In genomic region chr17:1487939-1488825, GRCh38 we compare ENCODE assay signal across 7 cellular contexts. TPM values are rescaled to one million over a fixed set of nuclear protein-coding genes. Genes with fewer than 3 reads are reported as not detected.
DNase-seq lines count a peak whose midpoint lies in the region; ATAC-seq, FAIRE-seq and TF ChIP-seq lines count a peak whose summit lies in the region.

No MANE protein-coding gene starts in this region.

- in situ Hi-C loops in K562 (cut with MboI): no loop called here

- DNase-seq in GM18507 (ENCODE audit: extremely low spot score, insufficient read length, low read depth) (no peak), T-helper 9 cell (peak; percentile 80), K562 (ENCODE audit: extremely low read depth in 1 of 4, low spot score in 3 of 4) (peak; percentile 67 to 78 (median 72)), hippocampal formation (lab: John Stamatoyannopoulos, UW) (peak; percentile 65 to 69), putamen (ENCODE audit: low spot score) (peak; percentile 64), aorta (peak; percentile 91 to 98)

- peak overlapping the region; percentile 81 for H3K4me2 ChIP-seq in K562 (ENCODE audit: insufficient read depth, low read length)

- H3K9ac ChIP-seq in HUES6 (ENCODE audit: low read length) (peak overlapping the region; percentile 92), K562 (ENCODE audit: insufficient read depth in 1 of 2, low read depth in 2 of 2, low read length in 2 of 2) (peak overlapping the region; percentile 55 to 83)

- no peak for TF ChIP-seq RAD21 in K562 (CRISPR knock-in tag; conservative IDR thresholded peaks at IDR 0.05 in 1 of 2, IDR thresholded peaks at IDR 0.05 in 1 of 2)

- no peaks in the 10 kb centered on the region for H4K20me1 ChIP-seq in K562 (replicated peaks; ENCODE audit: control insufficient read depth, insufficient read depth, low read length)

- POLR2A ChIA-PET in K562 (lab: Yijun Ruan, JAX): interaction anchor here (0.6 to 1.4 kb wide), 7 partner anchors 10 to 145 kb away, joined by 3 to 5 read pairs (median 3); partner anchors contain the start of gene INPP5K

- H2AFZ ChIP-seq in K562 (ENCODE audit: low read depth, low read length): peak overlapping the region; percentile 55

- BruUV-seq in K562 (replicated peaks; lab: Mats Ljungman, UMichigan): no TSS peak

- FAIRE-seq in GM18507 (lab: Jason Lieb, UNC) (peak; percentile 90), K562 (lab: Jason Lieb, UNC) (peak; percentile 74)

- ATAC-seq in K562 (peak; percentile 63), aorta (ENCODE audit: low FRiP score) (peak; percentile 81)

- H3K79me2 ChIP-seq in K562 (ENCODE audit: control insufficient read depth, insufficient read depth, low read length): peaks cover 22% of the 10 kb centered on the region

- intact Hi-C loops in K562 (cut with micrococcal nuclease): loop anchor here (2.0 kb wide), 1 partner anchor 29 kb away; the partner anchor contains the start of gene INPP5K
- intact Hi-C loops in aorta (cut with DNase I): no loop called here

- no peak for TF ChIP-seq POLR2A in K562 (conservative IDR thresholded peaks at IDR 0.05)

- peaks cover 39% of the 10 kb centered on the region for H3K4me1 ChIP-seq in HUES6 (ENCODE audit: control insufficient read depth, insufficient read depth, low read length)
- H3K4me1 ChIP-seq in K562 (replicated peaks in 1 of 2; ENCODE audit: control insufficient read depth in 2 of 2, insufficient read depth in 2 of 2, low read length in 2 of 2): peaks cover 13 to 83% of the 10 kb centered on the region in 2 experiments; a peak in 4 of 5 replicates
- no peaks in the 10 kb centered on the region for H3K4me1 ChIP-seq in aorta (ENCODE audit: control insufficient read depth in 1 of 2, insufficient read depth in 2 of 2, low read length in 2 of 2)

- no peaks in the 10 kb centered on the region for H3K9me1 ChIP-seq in K562 (ENCODE audit: control insufficient read depth, insufficient read depth, low read length)

- CTCF ChIA-PET in K562 (lab: Yijun Ruan, JAX; ENCODE audit: low intra/inter-chr PET ratio): interaction anchor here (1.1 kb wide), 1 partner anchor 123 kb away, joined by 3 read pairs; no protein-coding TSS in a partner anchor

- 2% methylated on average over 28 of the region's 72 CpGs for WGBS in K562 (ENCODE audit: insufficient coverage, low coverage, missing lambda C conversion rate)
- 1% methylated on average over 28 to 72 of the region's 72 CpGs for WGBS in aorta, 2 donors

- TF ChIP-seq EP300 in K562 (IDR thresholded peaks at IDR 0.05; ENCODE audit: low read length): no peak

- H3K27me3 ChIP-seq in HUES6 (ENCODE audit: control insufficient read depth, insufficient read depth, low read length): peaks cover 5% of the 10 kb centered on the region; the same call in 1 of the 2 replicates
- H3K27me3 ChIP-seq in K562 (ENCODE audit: control insufficient read depth in 2 of 2, insufficient read depth in 2 of 2, low read length in 2 of 2): no peaks in the 10 kb centered on the region
- H3K27me3 ChIP-seq in aorta (ENCODE audit: control insufficient read depth in 1 of 2, insufficient read depth in 2 of 2, low read length in 1 of 2): no peaks in the 10 kb centered on the region

- H3K27ac ChIP-seq in HUES6 (ENCODE audit: low read depth, low read length): peak overlapping the region; percentile 86; the same call in 1 of the 2 replicates
- H3K27ac ChIP-seq in K562 (ENCODE audit: extremely low read depth, low read depth, low read length): peak overlapping the region; percentile 72; the same call in 2 of the 3 replicates
- peak overlapping the region; percentile 32 to 94 for H3K27ac ChIP-seq in aorta (ENCODE audit: low read depth in 1 of 2, low read length in 2 of 2)

- TF ChIP-seq CTCF in K562 (IDR thresholded peaks at IDR 0.05 in 2 of 3, conservative IDR thresholded peaks at IDR 0.05 in 1 of 3; ENCODE audit: insufficient read depth in 2 of 3, low read depth in 1 of 3, low read length in 3 of 3): no peak

- H3K9me3 ChIP-seq in HUES6 (ENCODE audit: control insufficient read depth, insufficient read depth, low read depth, low read length) (no peaks in the 10 kb centered on the region), K562 (replicated peaks; ENCODE audit: control insufficient read depth, insufficient read depth, low read depth, low read length) (no peaks in the 10 kb centered on the region), aorta (ENCODE audit: control insufficient read depth, low read length) (no peaks in the 10 kb centered on the region)

- H3K36me3 ChIP-seq in HUES6 (ENCODE audit: control insufficient read depth, insufficient read depth, low read length): peaks cover 5% of the 10 kb centered on the region
- peaks cover 4% of the 10 kb centered on the region; the same call in 1 of the 3 replicates for H3K36me3 ChIP-seq in K562 (ENCODE audit: control insufficient read depth, insufficient read depth, low read length)
- H3K36me3 ChIP-seq in aorta (ENCODE audit: control insufficient read depth in 1 of 2, insufficient read depth in 2 of 2, low read length in 1 of 2): no peaks in the 10 kb centered on the region

- H3K4me3 ChIP-seq in HUES6 (ENCODE audit: low read depth, low read length) (peak overlapping the region; percentile 76), K562 (peak overlapping the region; percentile 46), aorta (ENCODE audit: low read length in 2 of 2) (peak overlapping the region in 1 of 2 donors; percentile 28)

TF ChIP-seq in K562, 482 proteins besides CTCF, POLR2A, EP300 and RAD21 (continues in another document):
- TF ChIP-seq ZNF146 (CRISPR knock-in tag; IDR thresholded peaks at IDR 0.05; ENCODE audit: unreplicated experiment) (no peak), ZNF354B (CRISPR knock-in tag; IDR thresholded peaks at IDR 0.05) (no peak), ZNF695 (CRISPR knock-in tag; IDR thresholded peaks at IDR 0.05) (no peak)

RNA-seq across cellular contexts. Expression of gene MYO1C, which starts 4.3 kb away (rescaled TPM):
- total RNA-seq in K562 (2011; cell fraction: chromatin; rRNA removed; ENCODE audit: low replicate concordance): 62.3 and 168 TPM in 2 replicates
- total RNA-seq in K562 (2011; cell fraction: nucleolus; rRNA removed): 61.3 and 72.2 TPM in 2 replicates
- total RNA-seq in K562 (2011; cell fraction: nucleoplasm; rRNA removed): 63.9 and 80.0 TPM in 2 replicates
- total RNA-seq in K562 (2014; rRNA removed) (11.6 and 16.2 TPM in 2 replicates), K562 (2014; rRNA removed; fragmentation: Illumina TruSeq; extraction: Trizol) (5.1 and 9.1 TPM in 2 replicates), K562 (2015; rRNA removed; fragmentation: Illumina TruSeq; extraction: Trizol) (9.3 and 11.6 TPM in 2 replicates), K562 (2021) (31.4 and 32.5 TPM in 2 replicates), aorta (100 to 1,000 TPM; 273 to 354 TPM)
- polyA plus RNA-seq in K562 (2011; rRNA removed) (14.8 and 19.1 TPM in 2 replicates), K562 (2014; fragmentation: Illumina TruSeq; extraction: Trizol) (16.4 and 20.3 TPM in 2 replicates), K562 (2014; fragmentation: Nextera tagmentation; extraction: Ambion mirVana) (under 1 TPM; 0.46 to 0.78 TPM), K562 (2014; rRNA removed) (12.7 and 16.6 TPM in 2 replicates), aorta (100 to 1,000 TPM in 1 of 2 donors, 10 to 100 TPM in 1; 62.6 to 130 TPM)
- 10.3 and 16.8 TPM in 2 replicates for polyA plus RNA-seq in K562 (2011; cell fraction: cytosol; rRNA removed)
- 42.0 and 49.2 TPM in 2 replicates for polyA plus RNA-seq in K562 (2011; cell fraction: nucleus; rRNA removed)
- 20.0 and 32.7 TPM in 2 replicates for polyA plus RNA-seq in K562 (2012)
- 29.7 and 38.7 TPM in 2 replicates for polyA minus RNA-seq in K562 (2011; rRNA and poly(A)+ RNA removed)
- 24.1 and 28.1 TPM in 2 replicates for polyA minus RNA-seq in K562 (2011; cell fraction: cytosol; rRNA and poly(A)+ RNA removed)
- 19.0 and 27.8 TPM in 2 replicates for polyA minus RNA-seq in K562 (2011; cell fraction: nucleus; rRNA and poly(A)+ RNA removed)

RNA-seq across cellular contexts. Expression of gene INPP5K, which starts 28.2 kb away (rescaled TPM):
- 20.1 and 48.1 TPM in 2 replicates for total RNA-seq in K562 (2011; cell fraction: chromatin; rRNA removed; ENCODE audit: low replicate concordance)
- 28.3 and 32.5 TPM in 2 replicates for total RNA-seq in K562 (2011; cell fraction: nucleolus; rRNA removed)
- total RNA-seq in K562 (2011; cell fraction: nucleoplasm; rRNA removed): 18.3 and 29.5 TPM in 2 replicates
- total RNA-seq in K562 (2014; rRNA removed) (15.1 and 23.3 TPM in 2 replicates), K562 (2014; rRNA removed; fragmentation: Illumina TruSeq; extraction: Trizol) (6.0 and 7.2 TPM in 2 replicates), K562 (2015; rRNA removed; fragmentation: Illumina TruSeq; extraction: Trizol) (5.5 and 7.4 TPM in 2 replicates), K562 (2021) (11.8 and 13.7 TPM in 2 replicates), aorta (10 to 100 TPM; 35.7 to 40.7 TPM)
- polyA plus RNA-seq in K562 (2011; rRNA removed) (12.1 and 12.4 TPM in 2 replicates), K562 (2014; fragmentation: Illumina TruSeq; extraction: Trizol) (10.1 and 10.2 TPM in 2 replicates), K562 (2014; fragmentation: Nextera tagmentation; extraction: Ambion mirVana) (1 to 10 TPM in 1 of 2 experiments, under 1 TPM in 1; 0.63 to 1.0 TPM), K562 (2014; rRNA removed) (12.2 and 12.9 TPM in 2 replicates), aorta (10 to 100 TPM; 13.5 to 51.3 TPM)
- 13.8 and 18.3 TPM in 2 replicates for polyA plus RNA-seq in K562 (2011; cell fraction: cytosol; rRNA removed)
- polyA plus RNA-seq in K562 (2011; cell fraction: nucleus; rRNA removed): 17.2 and 21.3 TPM in 2 replicates
- polyA plus RNA-seq in K562 (2012): 14.0 and 20.7 TPM in 2 replicates
- 10.6 and 16.2 TPM in 2 replicates for polyA minus RNA-seq in K562 (2011; rRNA and poly(A)+ RNA removed)
- 10.8 and 16.8 TPM in 2 replicates for polyA minus RNA-seq in K562 (2011; cell fraction: cytosol; rRNA and poly(A)+ RNA removed)
- polyA minus RNA-seq in K562 (2011; cell fraction: nucleus; rRNA and poly(A)+ RNA removed): 11.6 and 12.9 TPM in 2 replicates

RNA-seq across cellular contexts. Expression of gene CRK, which starts 32.1 kb away (rescaled TPM):
- total RNA-seq in K562 (2011; cell fraction: chromatin; rRNA removed; ENCODE audit: low replicate concordance): 33.0 TPM in 2 replicates
- total RNA-seq in K562 (2011; cell fraction: nucleolus; rRNA removed): 17.5 and 19.2 TPM in 2 replicates
- total RNA-seq in K562 (2011; cell fraction: nucleoplasm; rRNA removed): 28.4 and 41.1 TPM in 2 replicates
- 23.2 and 24.7 TPM in 2 replicates for total RNA-seq in K562 (2014; rRNA removed)
- 30.0 and 31.2 TPM in 2 replicates for total RNA-seq in K562 (2014; rRNA removed; fragmentation: Illumina TruSeq; extraction: Trizol)
- total RNA-seq in K562 (2015; rRNA removed; fragmentation: Illumina TruSeq; extraction: Trizol): 29.2 and 30.2 TPM in 2 replicates
- total RNA-seq in K562 (2021): 22.1 and 23.9 TPM in 2 replicates
- 32.0 and 40.2 TPM in 2 replicates for polyA plus RNA-seq in K562 (2011; rRNA removed)
- polyA plus RNA-seq in K562 (2011; cell fraction: cytosol; rRNA removed): 18.8 and 29.0 TPM in 2 replicates
- 5.0 and 5.4 TPM in 2 replicates for polyA plus RNA-seq in K562 (2011; cell fraction: nucleus; rRNA removed)
- 14.3 and 18.9 TPM in 2 replicates for polyA plus RNA-seq in K562 (2012)
- polyA plus RNA-seq in K562 (2014; fragmentation: Illumina TruSeq; extraction: Trizol): 26.5 and 27.3 TPM in 2 replicates
- 10 to 100 TPM; 13.1 to 17.7 TPM for polyA plus RNA-seq in K562 (2014; fragmentation: Nextera tagmentation; extraction: Ambion mirVana)
- 24.3 and 26.1 TPM in 2 replicates for polyA plus RNA-seq in K562 (2014; rRNA removed)
- 46.6 and 50.1 TPM in 2 replicates for polyA minus RNA-seq in K562 (2011; rRNA and poly(A)+ RNA removed)
- polyA minus RNA-seq in K562 (2011; cell fraction: cytosol; rRNA and poly(A)+ RNA removed): 17.0 and 17.5 TPM in 2 replicates
- polyA minus RNA-seq in K562 (2011; cell fraction: nucleus; rRNA and poly(A)+ RNA removed): 4.3 and 5.8 TPM in 2 replicates
- 10 to 100 TPM; 55.3 to 63.8 TPM for total RNA-seq in aorta
- 10 to 100 TPM; 33.5 to 40.9 TPM for polyA plus RNA-seq in aorta
